In the genomic region with DNA sequence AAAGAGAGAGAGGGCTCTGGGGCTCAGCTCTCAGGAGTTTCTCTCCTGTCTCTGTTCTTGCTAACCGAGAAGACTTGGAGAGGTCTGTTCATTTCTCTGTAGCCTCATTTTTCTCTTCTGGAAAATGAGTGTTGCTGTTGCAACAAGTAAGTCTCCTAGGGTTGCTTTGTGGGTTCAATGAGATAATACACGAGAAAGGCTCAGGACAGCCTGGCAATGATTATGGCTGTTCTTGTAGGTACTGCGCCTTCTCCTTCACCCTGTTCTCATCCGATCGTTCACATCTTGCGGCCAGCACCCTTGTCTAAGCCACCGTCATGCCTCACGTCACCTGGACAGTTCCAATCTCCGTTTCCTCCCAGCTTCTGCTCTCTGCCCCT, we compare ENCODE assay signal across 15 cellular contexts. TPM values are rescaled to one million over a fixed set of nuclear protein-coding genes. Genes with fewer than 3 reads are reported as not detected.
DNase-seq lines count a peak whose midpoint lies in the region; ATAC-seq and TF ChIP-seq lines count a peak whose summit lies in the region.
"Had no signal": no experiment of that assay in that cellular context is flagged by ENCODE, and none has a peak within 500 bp of the region (broad histone marks: within the 10 kb centered on the region; RNA-seq: fewer than 3 reads in every experiment).

No MANE protein-coding gene starts in this region.

- ATAC-seq in lower lobe of right lung = peak; percentile 1 to 5
- no peak for ATAC-seq in HG02973 (IDR thresholded peaks at IDR 0.05; ENCODE audit: unreplicated experiment)
- ATAC-seq in left ventricle myocardium superior = no peak
- ATAC-seq: SK-N-SH treated with all-trans-retinoic acid at 6 μM for 48 hours had no signal

- H3K9me3 ChIP-seq in lower lobe of right lung = no peaks in the 10 kb centered on the region
- H3K9me3 ChIP-seq: Peyer's patch had no signal

- H3K36me3 ChIP-seq in lower lobe of right lung = no peaks in the 10 kb centered on the region
- H3K36me3 ChIP-seq: Peyer's patch had no signal

- TF ChIP-seq CTCF in choroid plexus epithelial cell (conservative IDR thresholded peaks at IDR 0.05; ENCODE audit: low read depth, low read length) = no peak
- no peak for TF ChIP-seq CTCF in lower lobe of right lung (IDR thresholded peaks at IDR 0.05)

- H3K27ac ChIP-seq in lower lobe of right lung = peak overlapping the region; percentile 27
- H3K27ac ChIP-seq: 22Rv1, Peyer's patch had no signal

- no peak overlapping the region for H3K4me3 ChIP-seq in choroid plexus epithelial cell (ENCODE audit: low read depth, low read length)
- no peak overlapping the region for H3K4me3 ChIP-seq in lower lobe of right lung
- H3K4me3 ChIP-seq: Peyer's patch had no signal

- intact Hi-C loops in lower lobe of right lung (cut with DNase I) (no loop called here), left ventricle myocardium superior (cut with micrococcal nuclease) (no loop called here)

- DNase-seq in DMS53 (lab: John Stamatoyannopoulos, UW) (peak; percentile 27), DMS53 treated with DMSO at 0.1 percent for 48 hours (lab: John Stamatoyannopoulos, UW; ENCODE audit: unreplicated experiment) (no peak), choroid plexus epithelial cell (ENCODE audit: low read depth) (peak; percentile 20), lower lobe of right lung (no peak), DMS153 treated with DMSO at 0.1 percent for 48 hours (lab: John Stamatoyannopoulos, UW; ENCODE audit: unreplicated experiment) (no peak), kidney tubule cell (ENCODE audit: low spot score) (no peak), left ventricle myocardium superior (no peak)
- DNase-seq: DMS153, Karpas-422, NCI-H187, NCI-H226 had no signal

- peaks cover 7% of the 10 kb centered on the region for H3K27me3 ChIP-seq in lower lobe of right lung (ENCODE audit: low read depth)
- H3K27me3 ChIP-seq: Peyer's patch had no signal

- H3K4me1 ChIP-seq in lower lobe of right lung = peaks cover 10% of the 10 kb centered on the region
- H3K4me1 ChIP-seq: Peyer's patch had no signal

RNA-seq across cellular contexts. Expression of gene C5AR1, which starts 4.1 kb away (rescaled TPM):
- total RNA-seq in lower lobe of right lung (79.9 TPM), left ventricle myocardium superior (5.3 TPM)

RNA-seq across cellular contexts. Expression of gene C5AR2, which starts 18.2 kb away (rescaled TPM):
- total RNA-seq in lower lobe of right lung (6.4 TPM), left ventricle myocardium superior (0.42 TPM)

RNA-seq across cellular contexts. Expression of gene DHX34, which starts 35.4 kb away (rescaled TPM):
- total RNA-seq in lower lobe of right lung = 14.5 TPM
- 7.3 TPM for total RNA-seq in left ventricle myocardium superior

RNA-seq across cellular contexts. Expression of gene INAFM1, which starts 39.1 kb away (rescaled TPM):
- 18.0 TPM for total RNA-seq in lower lobe of right lung
- total RNA-seq in left ventricle myocardium superior = 12.7 TPM

RNA-seq across cellular contexts. Expression of gene CCDC9, which starts 57.4 kb away (rescaled TPM):
- total RNA-seq in lower lobe of right lung (30.7 TPM), left ventricle myocardium superior (19.2 TPM)

Comparison
In these comparisons a context has a peak if more than half of its experiments do, and no peak if none do; other contexts are left out.
1. DNase-seq: peak in DMS53 (single experiment) and choroid plexus epithelial cell (single experiment); none in DMS53 treated with DMSO at 0.1 percent for 48 hours (single experiment), lower lobe of right lung (single experiment), DMS153 treated with DMSO at 0.1 percent for 48 hours (single experiment), kidney tubule cell (single experiment) and left ventricle myocardium superior (single experiment).
2. ATAC-seq: peak in lower lobe of right lung (2 of 2); none in HG02973 (single experiment) and left ventricle myocardium superior (single experiment).
3. RNA of gene C5AR1, which starts 4.1 kb away (total RNA-seq): 79.9 TPM in lower lobe of right lung (single experiment); 5.3 TPM in left ventricle myocardium superior (single experiment); every median in the first group is over 10 times any median in the second.